8 cellular contexts compared by ENCODE assay signal in the genomic region with DNA sequence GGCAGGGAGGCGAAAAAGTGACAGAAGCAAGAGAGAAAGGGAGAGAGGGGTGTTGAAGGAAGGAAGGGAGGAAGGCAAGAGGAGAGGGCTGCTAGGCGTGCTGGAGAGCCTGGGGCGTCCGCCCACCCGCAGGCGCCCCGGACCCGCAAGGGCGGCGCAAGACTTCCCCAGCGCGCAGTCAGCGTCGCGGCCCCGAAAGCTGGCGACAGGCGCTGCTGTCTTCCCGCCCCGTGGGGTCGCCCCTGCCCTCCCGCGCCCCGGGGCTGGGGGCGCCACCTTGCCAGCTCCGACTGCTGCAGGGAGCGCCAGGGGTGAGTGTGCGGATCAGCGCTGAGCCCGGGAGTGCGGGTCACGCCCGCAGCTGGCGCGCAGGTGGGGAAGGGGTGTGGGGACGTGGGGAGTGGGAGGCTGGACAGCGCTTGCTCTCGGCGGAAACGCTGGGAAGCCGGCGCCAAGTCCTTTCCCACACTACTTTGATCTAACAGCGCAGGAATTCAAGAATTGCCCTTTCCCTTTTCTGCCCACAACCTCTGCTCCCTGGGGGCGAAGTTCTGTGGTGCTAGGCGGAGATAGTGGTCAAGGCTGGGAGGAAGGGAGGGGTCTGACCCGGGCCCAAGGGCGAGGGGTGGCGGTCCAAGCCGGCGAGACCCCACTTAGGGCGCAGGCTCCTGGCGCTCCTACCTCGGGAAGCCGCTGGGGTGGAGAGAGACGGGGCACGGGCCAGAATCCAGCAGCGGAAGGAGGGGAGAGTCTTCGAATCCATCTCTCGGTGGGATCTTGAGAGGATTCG. TPM values are rescaled to one million over a fixed set of nuclear protein-coding genes. Genes with fewer than 3 reads are reported as not detected.
DNase-seq lines count a peak whose midpoint lies in the region; ATAC-seq and TF ChIP-seq lines count a peak whose summit lies in the region.

A gene (plus strand): TSS at position 175 of the 790 bp plus-strand sequence.

- no peaks in the 10 kb centered on the region for H3K36me3 ChIP-seq in ectodermal cell (ENCODE audit: control insufficient read depth, insufficient read depth, low read length)

- H3K27me3 Mint-ChIP-seq in CD4-positive, alpha-beta T cell: peaks cover 75% of the 10 kb centered on the region

- no peak for TF ChIP-seq EP300 in Ishikawa (IDR thresholded peaks at IDR 0.05; ENCODE audit: borderline replicate concordance)

- no peak for TF ChIP-seq CTCF in CD4-positive, alpha-beta T cell (IDR thresholded peaks at IDR 0.05)

- DNase-seq in CD4-positive, alpha-beta T cell: no peak
- peak; percentile 38 for DNase-seq in myocyte (ENCODE audit: low read depth)
- DNase-seq in cerebellum (ENCODE audit: low spot score): no peak
- DNase-seq in COR-L47 (lab: John Stamatoyannopoulos, UW): no peak
- DNase-seq in KBM-7: no peak

- no peak within 1 kb of the TSS for H3K27ac Mint-ChIP-seq in CD4-positive, alpha-beta T cell

- in situ Hi-C loops in KBM-7 (cut with MboI; ENCODE audit: low pct_unique_long_range_greater_than_20kb, low sequenced_read_pairs): no loop called here

- ATAC-seq in CD4-positive, alpha-beta T cell (ENCODE audit: poor library complexity): no peak
- no peak for ATAC-seq in HG03139 (IDR thresholded peaks at IDR 0.05; ENCODE audit: unreplicated experiment)

- H3K36me3 Mint-ChIP-seq in CD4-positive, alpha-beta T cell (ENCODE audit: low read depth): no peaks in the 10 kb centered on the region

- peaks cover 51% of the 10 kb centered on the region for H3K27me3 ChIP-seq in CD4-positive, alpha-beta T cell (ENCODE audit: control insufficient read depth, insufficient read depth, low read length)
- peaks cover 28% of the 10 kb centered on the region for H3K27me3 ChIP-seq in ectodermal cell (ENCODE audit: control insufficient read depth, insufficient read depth, low read length, poor library complexity, severe bottlenecking)

- peaks cover 14% of the 10 kb centered on the region for H3K4me1 Mint-ChIP-seq in CD4-positive, alpha-beta T cell (ENCODE audit: low read depth)

- 1% methylated on average over 59 to 60 of the region's 60 CpGs for whole genome bisulfite sequencing in ectodermal cell, 2 experiments

- H3K4me3 Mint-ChIP-seq in CD4-positive, alpha-beta T cell: peak within 1 kb of the TSS; percentile 72

- CTCF ChIA-PET in CD4-positive, alpha-beta T cell (lab: Charles Lee): interaction anchor here (1.1 kb wide), 1 partner anchor 8 kb away, joined by 3 read pairs; no protein-coding TSS in a partner anchor

- POLR2A ChIA-PET in CD4-positive, alpha-beta T cell (lab: Charles Lee): no interaction called here

- no peaks in the 10 kb centered on the region for H3K9me3 Mint-ChIP-seq in CD4-positive, alpha-beta T cell

- peaks cover 3% of the 10 kb centered on the region for H3K4me1 ChIP-seq in ectodermal cell (ENCODE audit: control insufficient read depth, insufficient read depth, low read length)

- H3K27ac ChIP-seq in CD4-positive, alpha-beta T cell (ENCODE audit: low read depth, low read length): no peak within 1 kb of the TSS
- H3K27ac ChIP-seq in ectodermal cell (ENCODE audit: insufficient read depth, low read depth, low read length, poor library complexity, severe bottlenecking): no peak within 1 kb of the TSS

- no peak for TF ChIP-seq RAD21 in Ishikawa (IDR thresholded peaks at IDR 0.05; ENCODE audit: low read depth)

- H3K4me3 ChIP-seq in ectodermal cell (ENCODE audit: insufficient read depth, low read depth, low read length): peak within 1 kb of the TSS; percentile 42

- intact Hi-C loops in CD4-positive, alpha-beta T cell (cut with DNase I, micrococcal nuclease): no loop called here

- H3K9me3 ChIP-seq in CD4-positive, alpha-beta T cell (ENCODE audit: control insufficient read depth, low read length): no peaks in the 10 kb centered on the region
- no peaks in the 10 kb centered on the region for H3K9me3 ChIP-seq in ectodermal cell (ENCODE audit: control insufficient read depth, low read length)

TF ChIP-seq in Ishikawa, 13 proteins besides CTCF, POLR2A, EP300 and RAD21:
- TF ChIP-seq TCF12 (IDR thresholded peaks at IDR 0.05; ENCODE audit: low read depth) (no peak), TEAD4 (IDR thresholded peaks at IDR 0.05) (no peak), FOXM1 (IDR thresholded peaks at IDR 0.05; ENCODE audit: borderline replicate concordance, low read depth) (no peak), CEBPB (IDR thresholded peaks at IDR 0.05) (no peak), ZBTB7A (IDR thresholded peaks at IDR 0.05; ENCODE audit: low read depth) (peak; percentile 84)

RNA-seq across cellular contexts. Expression of the gene that starts here (rescaled TPM):
- total RNA-seq in CD4-positive, alpha-beta T cell: not detected
- polyA plus RNA-seq in ectodermal cell (2013, experiment 1 of 4): not detected
- polyA plus RNA-seq in ectodermal cell (2013, experiment 2 of 4): not detected
- not detected for polyA plus RNA-seq in ectodermal cell (2013, experiment 3 of 4)
- not detected for polyA plus RNA-seq in ectodermal cell (2013, experiment 4 of 4)
- total RNA-seq in myocyte: not detected in 2 replicates
- not detected for polyA plus RNA-seq in myocyte (2012)
- total RNA-seq in cerebellum: 0.54 TPM

Comparison
In these comparisons a context has a peak if more than half of its experiments do, and no peak if none do; other contexts are left out.
1. Peak in DNase-seq in myocyte; RNA of the gene not detected or under 1 TPM.